14 cellular contexts compared by ENCODE assay signal in the genomic region with DNA sequence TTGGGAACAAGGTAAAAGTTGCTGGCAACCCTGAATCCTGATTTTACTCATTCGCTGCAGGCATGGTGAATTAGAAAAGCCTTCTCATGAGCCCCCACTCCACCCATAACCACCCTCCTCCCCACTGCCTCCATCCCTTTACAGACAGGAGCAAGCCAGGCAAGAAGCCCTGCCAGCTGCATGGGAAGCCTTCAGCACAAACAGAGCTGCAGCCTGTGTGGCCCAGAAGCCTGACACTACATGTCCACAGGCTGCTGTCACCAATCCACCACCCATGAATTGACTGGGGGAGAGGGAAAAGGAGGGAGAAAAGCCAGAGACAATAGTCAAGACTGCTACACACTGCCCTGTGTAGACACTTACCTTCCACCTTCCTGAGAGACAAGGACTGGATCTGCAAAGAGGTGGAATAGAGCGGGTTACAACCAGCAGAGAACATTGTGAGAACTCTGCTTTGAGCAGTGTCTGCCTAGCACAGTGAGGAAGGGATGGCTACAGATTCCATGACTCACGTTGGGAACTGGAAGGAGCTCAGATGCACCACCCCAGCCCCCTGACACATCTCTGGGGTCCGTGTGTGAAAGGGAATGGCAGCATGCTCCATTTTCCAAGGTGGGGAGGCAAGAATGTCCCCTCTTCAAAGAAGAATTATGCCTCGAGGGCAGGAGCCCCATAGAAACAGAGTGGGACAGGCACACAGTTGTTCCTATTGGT. TPM values are rescaled to one million over a fixed set of nuclear protein-coding genes. Genes with fewer than 3 reads are reported as not detected.
A peak's percentile ranks its signal among the peaks of the same experiment; 100 is the strongest.
DNase-seq lines count a peak whose midpoint lies in the region; ATAC-seq and TF ChIP-seq lines count a peak whose summit lies in the region.
"Had no signal": no experiment of that assay in that cellular context is flagged by ENCODE, and none has a peak within 500 bp of the region (broad histone marks: within the 10 kb centered on the region; RNA-seq: fewer than 3 reads in every experiment).

No MANE protein-coding gene starts in this region.

- no peaks in the 10 kb centered on the region; the same call in 1 of the 2 replicates for H3K9me3 ChIP-seq in SJCRH30 (replicated peaks)
- no peaks in the 10 kb centered on the region for H3K9me3 ChIP-seq in skeletal muscle satellite cell (replicated peaks; ENCODE audit: low read length)

- TF ChIP-seq CTCF in foreskin keratinocyte (conservative IDR thresholded peaks at IDR 0.05) = no peak

- peaks cover 10% of the 10 kb centered on the region for H3K36me3 ChIP-seq in SJCRH30
- peaks cover 45% of the 10 kb centered on the region for H3K36me3 ChIP-seq in skeletal muscle satellite cell (ENCODE audit: insufficient read depth, low read length)

- no peak overlapping the region for H3K4me3 Mint-ChIP-seq in T-helper 1 cell treated with Interleukin-12 subunit alpha and Interleukin-12 subunit beta and Interleukin-4 antibody, amounts not matched to agents 30 μg/mL and 1 μg/mL, for 36 hours
- H3K4me3 Mint-ChIP-seq: endodermal cell had no signal

- peaks cover 4% of the 10 kb centered on the region for H3K27me3 Mint-ChIP-seq in T-helper 1 cell treated with Interleukin-12 subunit alpha and Interleukin-12 subunit beta and Interleukin-4 antibody, amounts not matched to agents 30 μg/mL and 1 μg/mL, for 36 hours (ENCODE audit: low read depth)
- H3K27me3 Mint-ChIP-seq: activated naive CD4-positive, alpha-beta T cell treated with anti-CD3 and anti-CD28 coated beads, Interleukin-2, amount 50 U/mL, for 24 hours had no signal

- H3K4me1 Mint-ChIP-seq in T-helper 1 cell treated with Interleukin-12 subunit alpha and Interleukin-12 subunit beta and Interleukin-4 antibody, amounts not matched to agents 30 μg/mL and 1 μg/mL, for 36 hours (ENCODE audit: low read depth) = peaks cover 26% of the 10 kb centered on the region

- no peaks in the 10 kb centered on the region for H3K9me3 Mint-ChIP-seq in T-helper 1 cell treated with Interleukin-12 subunit alpha and Interleukin-12 subunit beta and Interleukin-4 antibody, amounts not matched to agents 30 μg/mL and 1 μg/mL, for 36 hours
- H3K9me3 Mint-ChIP-seq: activated naive CD4-positive, alpha-beta T cell treated with anti-CD3 and anti-CD28 coated beads, Interleukin-2, amount 50 U/mL, for 24 hours had no signal

- H3K36me3 Mint-ChIP-seq in T-helper 1 cell treated with Interleukin-12 subunit alpha and Interleukin-12 subunit beta and Interleukin-4 antibody, amounts not matched to agents 30 μg/mL and 1 μg/mL, for 36 hours (ENCODE audit: low read depth) = peaks cover 2% of the 10 kb centered on the region
- H3K36me3 Mint-ChIP-seq: activated naive CD4-positive, alpha-beta T cell treated with anti-CD3 and anti-CD28 coated beads, Interleukin-2, amount 50 U/mL, for 24 hours had no signal

- H3K4me2 ChIP-seq in skeletal muscle satellite cell (ENCODE audit: low read length) = peak overlapping the region; percentile 52

- H3K27me3 ChIP-seq in SJCRH30 (no peaks in the 10 kb centered on the region), foreskin keratinocyte (no peaks in the 10 kb centered on the region), skeletal muscle satellite cell (ENCODE audit: control insufficient read depth, insufficient read depth, low read length) (no peaks in the 10 kb centered on the region)

- peak overlapping the region; percentile 6 for H3K9ac ChIP-seq in skeletal muscle satellite cell (ENCODE audit: low read depth, low read length)

- H3K27ac Mint-ChIP-seq in T-helper 1 cell treated with Interleukin-12 subunit alpha and Interleukin-12 subunit beta and Interleukin-4 antibody, amounts not matched to agents 30 μg/mL and 1 μg/mL, for 36 hours = peak overlapping the region; percentile 33

- peak; percentile 10 for ATAC-seq in foreskin keratinocyte

- H3K4me3 ChIP-seq in SJCRH30 = no peak overlapping the region
- peak overlapping the region; percentile 6 for H3K4me3 ChIP-seq in skeletal muscle satellite cell (ENCODE audit: low read length)

- H3K27ac ChIP-seq in SJCRH30 = peak overlapping the region; percentile 35
- H3K27ac ChIP-seq in foreskin keratinocyte = peak overlapping the region; percentile 74

- H3K4me1 ChIP-seq in SJCRH30 (peaks cover 19% of the 10 kb centered on the region), foreskin keratinocyte (peaks cover 6% of the 10 kb centered on the region), skeletal muscle satellite cell (ENCODE audit: control insufficient read depth, insufficient read depth, low read length) (peaks cover 54% of the 10 kb centered on the region)

- no peak for DNase-seq in T-helper 1 cell
- peak; percentile 26 to 50 for DNase-seq in SJCRH30
- peak; percentile 33 to 65 for DNase-seq in foreskin keratinocyte
- DNase-seq in stimulated activated naive CD4-positive, alpha-beta T cell (lab: John Stamatoyannopoulos, UW) = no peak
- DNase-seq in NCI-H748 treated with DMSO at 0.1 percent for 48 hours (lab: John Stamatoyannopoulos, UW) = no peak
- no peak for DNase-seq in T1000 (lab: John Stamatoyannopoulos, UW)
- DNase-seq: activated CD4-positive, CD25-positive, alpha-beta regulatory T cell; endodermal cell; NCI-H1694; posterior cingulate gyrus had no signal

RNA-seq across cellular contexts. Expression of a gene that starts 33.9 kb away (rescaled TPM):
- total RNA-seq in SJCRH30 (2014; rRNA removed; shearing (Covaris generic)) = 11.0 and 19.7 TPM in 2 replicates
- total RNA-seq in foreskin keratinocyte = 5.0 and 7.6 TPM in 2 replicates
- polyA plus RNA-seq in foreskin keratinocyte = 1.7 and 2.0 TPM in 2 replicates
- total RNA-seq in skeletal muscle satellite cell (2012; rRNA removed) = 18.3 and 21.8 TPM in 2 replicates
- total RNA-seq: OCI-LY7 had no signal

RNA-seq across cellular contexts. Expression of a gene that starts 50.7 kb away (rescaled TPM):
- total RNA-seq in SJCRH30 (2014; rRNA removed; shearing (Covaris generic)) = 0.16 TPM in 1 of 2 replicates, not detected in the other
- total RNA-seq in foreskin keratinocyte = not detected in 2 replicates
- not detected in 2 replicates for polyA plus RNA-seq in foreskin keratinocyte
- not detected in 2 replicates for total RNA-seq in skeletal muscle satellite cell (2012; rRNA removed)
- total RNA-seq: endodermal cell, OCI-LY7 had no signal

Comparison
In these comparisons a context has a peak if more than half of its experiments do, and no peak if none do; other contexts are left out.
1. DNase-seq: peak in SJCRH30 (2 of 2) and foreskin keratinocyte (2 of 2); none in T-helper 1 cell (0 of 5), stimulated activated naive CD4-positive, alpha-beta T cell (0 of 6), NCI-H748 treated with DMSO at 0.1 percent for 48 hours (single experiment) and T1000 (single experiment).